ENCODE assay signal across 2 cellular contexts in the genomic region with DNA sequence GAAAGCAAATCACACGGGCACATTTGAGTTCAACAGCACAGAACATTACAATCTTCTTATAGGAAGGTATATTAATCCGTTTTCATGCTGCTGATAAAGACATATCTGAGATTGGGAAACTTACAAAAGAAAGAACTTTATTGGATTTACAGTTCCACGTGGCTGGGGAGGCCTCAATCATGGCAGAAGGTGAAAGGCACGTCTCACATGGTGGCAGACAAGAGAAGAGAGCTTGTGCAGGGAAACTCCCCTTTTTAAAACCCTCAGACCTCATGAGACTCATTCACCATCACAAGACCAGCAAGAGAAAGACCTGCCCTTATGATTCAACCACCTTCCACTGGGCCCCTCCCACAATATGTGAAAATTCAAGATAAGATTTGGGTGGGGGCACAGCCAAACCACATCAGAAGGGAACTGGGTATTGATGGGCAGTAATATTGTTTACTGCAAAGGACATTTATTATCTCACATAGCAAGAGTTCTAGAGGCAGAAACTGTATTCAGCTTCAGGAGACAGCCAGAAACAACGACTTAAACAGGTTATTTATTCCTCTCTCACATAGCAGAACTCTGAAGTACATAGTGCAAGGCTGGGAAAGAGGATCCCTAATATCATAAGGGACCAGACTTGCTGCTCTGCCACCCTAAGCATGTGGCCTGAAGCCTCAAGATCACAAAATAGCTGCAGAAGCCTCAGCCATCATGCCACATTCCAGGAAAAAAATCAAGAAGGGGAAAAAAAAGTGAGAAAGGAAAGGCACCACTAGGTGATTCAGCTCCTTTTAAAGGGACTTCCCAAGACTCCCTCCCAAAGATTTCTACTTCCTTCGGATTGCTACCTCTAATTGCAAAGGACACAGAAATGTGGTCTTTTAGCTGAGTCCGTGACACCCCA.
TF ChIP-seq lines count a peak whose summit lies in the region.

No MANE protein-coding gene starts in this region.

TF ChIP-seq in A549, 52 proteins besides CTCF, POLR2A, EP300 and RAD21:
- TF ChIP-seq ZFP36 (IDR thresholded peaks at IDR 0.05; ENCODE audit: borderline replicate concordance, partially characterized antibody) (peak; percentile 69), TFCP2L1 (CRISPR knock-in tag; IDR thresholded peaks at IDR 0.05) (no peak)

TF ChIP-seq in K562, 482 proteins besides CTCF, POLR2A, EP300 and RAD21 (continues in another document):
- TF ChIP-seq CBX3 (IDR thresholded peaks at IDR 0.05; ENCODE audit: borderline replicate concordance in 1 of 2, low read length in 2 of 2), result peak in 1 of 2 experiments; percentile 85; a peak in 2 of 3 replicates
- TF ChIP-seq XRCC3 (IDR thresholded peaks at IDR 0.05), result 0 out of 2 replicates have a peak, but pooled peaks have one; percentile 51
- TF ChIP-seq FOXK2 (conservative IDR thresholded peaks at IDR 0.05 in 1 of 2, IDR thresholded peaks at IDR 0.05 in 1 of 2; ENCODE audit: low read depth in 2 of 2), result no peak
- no peak for TF ChIP-seq ZNF830 (CRISPR knock-in tag; IDR thresholded peaks at IDR 0.05)
- TF ChIP-seq, protein P1, sequence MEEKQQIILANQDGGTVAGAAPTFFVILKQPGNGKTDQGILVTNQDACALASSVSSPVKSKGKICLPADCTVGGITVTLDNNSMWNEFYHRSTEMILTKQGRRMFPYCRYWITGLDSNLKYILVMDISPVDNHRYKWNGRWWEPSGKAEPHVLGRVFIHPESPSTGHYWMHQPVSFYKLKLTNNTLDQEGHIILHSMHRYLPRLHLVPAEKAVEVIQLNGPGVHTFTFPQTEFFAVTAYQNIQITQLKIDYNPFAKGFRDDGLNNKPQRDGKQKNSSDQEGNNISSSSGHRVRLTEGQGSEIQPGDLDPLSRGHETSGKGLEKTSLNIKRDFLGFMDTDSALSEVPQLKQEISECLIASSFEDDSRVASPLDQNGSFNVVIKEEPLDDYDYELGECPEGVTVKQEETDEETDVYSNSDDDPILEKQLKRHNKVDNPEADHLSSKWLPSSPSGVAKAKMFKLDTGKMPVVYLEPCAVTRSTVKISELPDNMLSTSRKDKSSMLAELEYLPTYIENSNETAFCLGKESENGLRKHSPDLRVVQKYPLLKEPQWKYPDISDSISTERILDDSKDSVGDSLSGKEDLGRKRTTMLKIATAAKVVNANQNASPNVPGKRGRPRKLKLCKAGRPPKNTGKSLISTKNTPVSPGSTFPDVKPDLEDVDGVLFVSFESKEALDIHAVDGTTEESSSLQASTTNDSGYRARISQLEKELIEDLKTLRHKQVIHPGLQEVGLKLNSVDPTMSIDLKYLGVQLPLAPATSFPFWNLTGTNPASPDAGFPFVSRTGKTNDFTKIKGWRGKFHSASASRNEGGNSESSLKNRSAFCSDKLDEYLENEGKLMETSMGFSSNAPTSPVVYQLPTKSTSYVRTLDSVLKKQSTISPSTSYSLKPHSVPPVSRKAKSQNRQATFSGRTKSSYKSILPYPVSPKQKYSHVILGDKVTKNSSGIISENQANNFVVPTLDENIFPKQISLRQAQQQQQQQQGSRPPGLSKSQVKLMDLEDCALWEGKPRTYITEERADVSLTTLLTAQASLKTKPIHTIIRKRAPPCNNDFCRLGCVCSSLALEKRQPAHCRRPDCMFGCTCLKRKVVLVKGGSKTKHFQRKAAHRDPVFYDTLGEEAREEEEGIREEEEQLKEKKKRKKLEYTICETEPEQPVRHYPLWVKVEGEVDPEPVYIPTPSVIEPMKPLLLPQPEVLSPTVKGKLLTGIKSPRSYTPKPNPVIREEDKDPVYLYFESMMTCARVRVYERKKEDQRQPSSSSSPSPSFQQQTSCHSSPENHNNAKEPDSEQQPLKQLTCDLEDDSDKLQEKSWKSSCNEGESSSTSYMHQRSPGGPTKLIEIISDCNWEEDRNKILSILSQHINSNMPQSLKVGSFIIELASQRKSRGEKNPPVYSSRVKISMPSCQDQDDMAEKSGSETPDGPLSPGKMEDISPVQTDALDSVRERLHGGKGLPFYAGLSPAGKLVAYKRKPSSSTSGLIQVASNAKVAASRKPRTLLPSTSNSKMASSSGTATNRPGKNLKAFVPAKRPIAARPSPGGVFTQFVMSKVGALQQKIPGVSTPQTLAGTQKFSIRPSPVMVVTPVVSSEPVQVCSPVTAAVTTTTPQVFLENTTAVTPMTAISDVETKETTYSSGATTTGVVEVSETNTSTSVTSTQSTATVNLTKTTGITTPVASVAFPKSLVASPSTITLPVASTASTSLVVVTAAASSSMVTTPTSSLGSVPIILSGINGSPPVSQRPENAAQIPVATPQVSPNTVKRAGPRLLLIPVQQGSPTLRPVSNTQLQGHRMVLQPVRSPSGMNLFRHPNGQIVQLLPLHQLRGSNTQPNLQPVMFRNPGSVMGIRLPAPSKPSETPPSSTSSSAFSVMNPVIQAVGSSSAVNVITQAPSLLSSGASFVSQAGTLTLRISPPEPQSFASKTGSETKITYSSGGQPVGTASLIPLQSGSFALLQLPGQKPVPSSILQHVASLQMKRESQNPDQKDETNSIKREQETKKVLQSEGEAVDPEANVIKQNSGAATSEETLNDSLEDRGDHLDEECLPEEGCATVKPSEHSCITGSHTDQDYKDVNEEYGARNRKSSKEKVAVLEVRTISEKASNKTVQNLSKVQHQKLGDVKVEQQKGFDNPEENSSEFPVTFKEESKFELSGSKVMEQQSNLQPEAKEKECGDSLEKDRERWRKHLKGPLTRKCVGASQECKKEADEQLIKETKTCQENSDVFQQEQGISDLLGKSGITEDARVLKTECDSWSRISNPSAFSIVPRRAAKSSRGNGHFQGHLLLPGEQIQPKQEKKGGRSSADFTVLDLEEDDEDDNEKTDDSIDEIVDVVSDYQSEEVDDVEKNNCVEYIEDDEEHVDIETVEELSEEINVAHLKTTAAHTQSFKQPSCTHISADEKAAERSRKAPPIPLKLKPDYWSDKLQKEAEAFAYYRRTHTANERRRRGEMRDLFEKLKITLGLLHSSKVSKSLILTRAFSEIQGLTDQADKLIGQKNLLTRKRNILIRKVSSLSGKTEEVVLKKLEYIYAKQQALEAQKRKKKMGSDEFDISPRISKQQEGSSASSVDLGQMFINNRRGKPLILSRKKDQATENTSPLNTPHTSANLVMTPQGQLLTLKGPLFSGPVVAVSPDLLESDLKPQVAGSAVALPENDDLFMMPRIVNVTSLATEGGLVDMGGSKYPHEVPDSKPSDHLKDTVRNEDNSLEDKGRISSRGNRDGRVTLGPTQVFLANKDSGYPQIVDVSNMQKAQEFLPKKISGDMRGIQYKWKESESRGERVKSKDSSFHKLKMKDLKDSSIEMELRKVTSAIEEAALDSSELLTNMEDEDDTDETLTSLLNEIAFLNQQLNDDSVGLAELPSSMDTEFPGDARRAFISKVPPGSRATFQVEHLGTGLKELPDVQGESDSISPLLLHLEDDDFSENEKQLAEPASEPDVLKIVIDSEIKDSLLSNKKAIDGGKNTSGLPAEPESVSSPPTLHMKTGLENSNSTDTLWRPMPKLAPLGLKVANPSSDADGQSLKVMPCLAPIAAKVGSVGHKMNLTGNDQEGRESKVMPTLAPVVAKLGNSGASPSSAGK (IDR thresholded peaks at IDR 0.05), result 0 out of 2 replicates have a peak, but pooled peaks have one; percentile 9
- TF ChIP-seq, protein P2, sequence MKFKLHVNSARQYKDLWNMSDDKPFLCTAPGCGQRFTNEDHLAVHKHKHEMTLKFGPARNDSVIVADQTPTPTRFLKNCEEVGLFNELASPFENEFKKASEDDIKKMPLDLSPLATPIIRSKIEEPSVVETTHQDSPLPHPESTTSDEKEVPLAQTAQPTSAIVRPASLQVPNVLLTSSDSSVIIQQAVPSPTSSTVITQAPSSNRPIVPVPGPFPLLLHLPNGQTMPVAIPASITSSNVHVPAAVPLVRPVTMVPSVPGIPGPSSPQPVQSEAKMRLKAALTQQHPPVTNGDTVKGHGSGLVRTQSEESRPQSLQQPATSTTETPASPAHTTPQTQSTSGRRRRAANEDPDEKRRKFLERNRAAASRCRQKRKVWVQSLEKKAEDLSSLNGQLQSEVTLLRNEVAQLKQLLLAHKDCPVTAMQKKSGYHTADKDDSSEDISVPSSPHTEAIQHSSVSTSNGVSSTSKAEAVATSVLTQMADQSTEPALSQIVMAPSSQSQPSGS (CRISPR knock-in tag; IDR thresholded peaks at IDR 0.05), result no peak
- peak; percentile 62; the same call in 1 of the 2 replicates for TF ChIP-seq BCOR (IDR thresholded peaks at IDR 0.05)
- TF ChIP-seq SMAD3 (CRISPR knock-in tag; conservative IDR thresholded peaks at IDR 0.05), result no peak
- no peak for TF ChIP-seq KAT8 (IDR thresholded peaks at IDR 0.05; ENCODE audit: low read depth)
- TF ChIP-seq, protein P3, sequence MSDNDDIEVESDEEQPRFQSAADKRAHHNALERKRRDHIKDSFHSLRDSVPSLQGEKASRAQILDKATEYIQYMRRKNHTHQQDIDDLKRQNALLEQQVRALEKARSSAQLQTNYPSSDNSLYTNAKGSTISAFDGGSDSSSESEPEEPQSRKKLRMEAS (CRISPR knock-in tag; IDR thresholded peaks at IDR 0.05), result no peak
- TF ChIP-seq ZFP36 (IDR thresholded peaks at IDR 0.05; ENCODE audit: low read depth, low read length, partially characterized antibody), result peak; percentile 76
- TF ChIP-seq HLTF (IDR thresholded peaks at IDR 0.05), result peak; percentile 61; the same call in 1 of the 2 replicates
- no peak for TF ChIP-seq ZNF146 (CRISPR knock-in tag; IDR thresholded peaks at IDR 0.05; ENCODE audit: unreplicated experiment)
- no peak for TF ChIP-seq SIRT6 (IDR thresholded peaks at IDR 0.05; ENCODE audit: low read depth, low read length)
- no peak for TF ChIP-seq KLF16 (IDR thresholded peaks at IDR 0.05)
- TF ChIP-seq, protein P4, sequence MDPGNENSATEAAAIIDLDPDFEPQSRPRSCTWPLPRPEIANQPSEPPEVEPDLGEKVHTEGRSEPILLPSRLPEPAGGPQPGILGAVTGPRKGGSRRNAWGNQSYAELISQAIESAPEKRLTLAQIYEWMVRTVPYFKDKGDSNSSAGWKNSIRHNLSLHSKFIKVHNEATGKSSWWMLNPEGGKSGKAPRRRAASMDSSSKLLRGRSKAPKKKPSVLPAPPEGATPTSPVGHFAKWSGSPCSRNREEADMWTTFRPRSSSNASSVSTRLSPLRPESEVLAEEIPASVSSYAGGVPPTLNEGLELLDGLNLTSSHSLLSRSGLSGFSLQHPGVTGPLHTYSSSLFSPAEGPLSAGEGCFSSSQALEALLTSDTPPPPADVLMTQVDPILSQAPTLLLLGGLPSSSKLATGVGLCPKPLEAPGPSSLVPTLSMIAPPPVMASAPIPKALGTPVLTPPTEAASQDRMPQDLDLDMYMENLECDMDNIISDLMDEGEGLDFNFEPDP (CRISPR knock-in tag; IDR thresholded peaks at IDR 0.05), result no peak
- TF ChIP-seq TRIM28 (IDR thresholded peaks at IDR 0.05), result peak; percentile 74; the same call in 1 of the 2 replicates
- TF ChIP-seq NCOA4 (IDR thresholded peaks at IDR 0.05; ENCODE audit: partially characterized antibody), result no peak
- TF ChIP-seq SMARCA4 (IDR thresholded peaks at IDR 0.05), result no peak
- TF ChIP-seq, protein P5, sequence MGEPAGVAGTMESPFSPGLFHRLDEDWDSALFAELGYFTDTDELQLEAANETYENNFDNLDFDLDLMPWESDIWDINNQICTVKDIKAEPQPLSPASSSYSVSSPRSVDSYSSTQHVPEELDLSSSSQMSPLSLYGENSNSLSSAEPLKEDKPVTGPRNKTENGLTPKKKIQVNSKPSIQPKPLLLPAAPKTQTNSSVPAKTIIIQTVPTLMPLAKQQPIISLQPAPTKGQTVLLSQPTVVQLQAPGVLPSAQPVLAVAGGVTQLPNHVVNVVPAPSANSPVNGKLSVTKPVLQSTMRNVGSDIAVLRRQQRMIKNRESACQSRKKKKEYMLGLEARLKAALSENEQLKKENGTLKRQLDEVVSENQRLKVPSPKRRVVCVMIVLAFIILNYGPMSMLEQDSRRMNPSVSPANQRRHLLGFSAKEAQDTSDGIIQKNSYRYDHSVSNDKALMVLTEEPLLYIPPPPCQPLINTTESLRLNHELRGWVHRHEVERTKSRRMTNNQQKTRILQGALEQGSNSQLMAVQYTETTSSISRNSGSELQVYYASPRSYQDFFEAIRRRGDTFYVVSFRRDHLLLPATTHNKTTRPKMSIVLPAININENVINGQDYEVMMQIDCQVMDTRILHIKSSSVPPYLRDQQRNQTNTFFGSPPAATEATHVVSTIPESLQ (CRISPR knock-in tag; IDR thresholded peaks at IDR 0.05), result no peak
- no peak for TF ChIP-seq SRSF7 (optimal IDR thresholded peaks at IDR 0.05; ENCODE audit: low read depth, low read length)
- TF ChIP-seq TCF7 (IDR thresholded peaks at IDR 0.05; ENCODE audit: borderline replicate concordance), result peak; percentile 79
- TF ChIP-seq LEF1 (IDR thresholded peaks at IDR 0.05), result peak; percentile 19; the same call in 1 of the 2 replicates
- TF ChIP-seq, protein P6, sequence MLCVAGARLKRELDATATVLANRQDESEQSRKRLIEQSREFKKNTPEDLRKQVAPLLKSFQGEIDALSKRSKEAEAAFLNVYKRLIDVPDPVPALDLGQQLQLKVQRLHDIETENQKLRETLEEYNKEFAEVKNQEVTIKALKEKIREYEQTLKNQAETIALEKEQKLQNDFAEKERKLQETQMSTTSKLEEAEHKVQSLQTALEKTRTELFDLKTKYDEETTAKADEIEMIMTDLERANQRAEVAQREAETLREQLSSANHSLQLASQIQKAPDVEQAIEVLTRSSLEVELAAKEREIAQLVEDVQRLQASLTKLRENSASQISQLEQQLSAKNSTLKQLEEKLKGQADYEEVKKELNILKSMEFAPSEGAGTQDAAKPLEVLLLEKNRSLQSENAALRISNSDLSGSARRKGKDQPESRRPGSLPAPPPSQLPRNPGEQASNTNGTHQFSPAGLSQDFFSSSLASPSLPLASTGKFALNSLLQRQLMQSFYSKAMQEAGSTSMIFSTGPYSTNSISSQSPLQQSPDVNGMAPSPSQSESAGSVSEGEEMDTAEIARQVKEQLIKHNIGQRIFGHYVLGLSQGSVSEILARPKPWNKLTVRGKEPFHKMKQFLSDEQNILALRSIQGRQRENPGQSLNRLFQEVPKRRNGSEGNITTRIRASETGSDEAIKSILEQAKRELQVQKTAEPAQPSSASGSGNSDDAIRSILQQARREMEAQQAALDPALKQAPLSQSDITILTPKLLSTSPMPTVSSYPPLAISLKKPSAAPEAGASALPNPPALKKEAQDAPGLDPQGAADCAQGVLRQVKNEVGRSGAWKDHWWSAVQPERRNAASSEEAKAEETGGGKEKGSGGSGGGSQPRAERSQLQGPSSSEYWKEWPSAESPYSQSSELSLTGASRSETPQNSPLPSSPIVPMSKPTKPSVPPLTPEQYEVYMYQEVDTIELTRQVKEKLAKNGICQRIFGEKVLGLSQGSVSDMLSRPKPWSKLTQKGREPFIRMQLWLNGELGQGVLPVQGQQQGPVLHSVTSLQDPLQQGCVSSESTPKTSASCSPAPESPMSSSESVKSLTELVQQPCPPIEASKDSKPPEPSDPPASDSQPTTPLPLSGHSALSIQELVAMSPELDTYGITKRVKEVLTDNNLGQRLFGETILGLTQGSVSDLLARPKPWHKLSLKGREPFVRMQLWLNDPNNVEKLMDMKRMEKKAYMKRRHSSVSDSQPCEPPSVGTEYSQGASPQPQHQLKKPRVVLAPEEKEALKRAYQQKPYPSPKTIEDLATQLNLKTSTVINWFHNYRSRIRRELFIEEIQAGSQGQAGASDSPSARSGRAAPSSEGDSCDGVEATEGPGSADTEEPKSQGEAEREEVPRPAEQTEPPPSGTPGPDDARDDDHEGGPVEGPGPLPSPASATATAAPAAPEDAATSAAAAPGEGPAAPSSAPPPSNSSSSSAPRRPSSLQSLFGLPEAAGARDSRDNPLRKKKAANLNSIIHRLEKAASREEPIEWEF (CRISPR knock-in tag; IDR thresholded peaks at IDR 0.05), result no peak
